ENCODE assay signal across 8 cellular contexts in genomic region chr22:20456064-20456721, GRCh38. TPM values are rescaled to one million over a fixed set of nuclear protein-coding genes. Genes with fewer than 3 reads are reported as not detected.
DNase-seq lines count a peak whose midpoint lies in the region; ATAC-seq lines count a peak whose summit lies in the region.

No MANE protein-coding gene starts in this region.

- peak overlapping the region in 8 of 11 experiments; percentile 3 to 65 (median 52); a peak in 13 of 22 replicates for H3K27ac ChIP-seq in BLaER1 treated with 17β-estradiol and CSF1 and Interleukin-3, amounts not matched to agents 10 nM and 100 nM

- peak; percentile 50 for ATAC-seq in GM21717 (IDR thresholded peaks at IDR 0.05; ENCODE audit: unreplicated experiment)
- peak; percentile 90 to 91 for ATAC-seq in activated CD4-positive, CD25-positive, alpha-beta regulatory T cell treated with anti-CD3 and anti-CD28 coated beads, Interleukin-2, amount 50 U/mL, for 24 hours

- H3K36me3 ChIP-seq in BLaER1 treated with 17β-estradiol and CSF1 and Interleukin-3, amounts not matched to agents 10 nM and 100 nM, result peaks cover 5 to 62% (median 27%) of the 10 kb centered on the region in 11 experiments; a peak in 20 of 22 replicates

- H3K27me3 ChIP-seq in BLaER1 treated with 17β-estradiol and CSF1 and Interleukin-3, amounts not matched to agents 10 nM and 100 nM, result no peaks in the 10 kb centered on the region

- H3K4me2 ChIP-seq in BLaER1 treated with 17β-estradiol and CSF1 and Interleukin-3, amounts not matched to agents 10 nM and 100 nM, result peak overlapping the region in 8 of 11 experiments; percentile 1 to 43 (median 13); a peak in 13 of 22 replicates

- H4K20me1 ChIP-seq in BLaER1 treated with 17β-estradiol and CSF1 and Interleukin-3, amounts not matched to agents 10 nM and 100 nM, result peaks cover 0 to 17% (median 0%) of the 10 kb centered on the region in 11 experiments; a peak in 4 of 22 replicates

- H3K9ac ChIP-seq in BLaER1 treated with 17β-estradiol and CSF1 and Interleukin-3, amounts not matched to agents 10 nM and 100 nM, result peak overlapping the region in 7 of 11 experiments; percentile 16 to 53 (median 42); a peak in 9 of 22 replicates

- no peak overlapping the region for H3K4me3 ChIP-seq in BLaER1 treated with 17β-estradiol and CSF1 and Interleukin-3, amounts not matched to agents 10 nM and 100 nM

- no peaks in the 10 kb centered on the region for H3K9me3 ChIP-seq in BLaER1 treated with 17β-estradiol and CSF1 and Interleukin-3, amounts not matched to agents 10 nM and 100 nM (replicated peaks in 1 of 11)

- DNase-seq in NCI-H2196 treated with DMSO at 0.1 percent for 48 hours (lab: John Stamatoyannopoulos, UW; ENCODE audit: unreplicated experiment) (peak; percentile 31), cerebellum (ENCODE audit: low spot score) (peak; percentile 69), kidney glomerular epithelial cell (lab: John Stamatoyannopoulos, UW) (peak; percentile 77), NK-92 (lab: John Stamatoyannopoulos, UW; ENCODE audit: unreplicated experiment) (no peak)
- peak; percentile 79 to 80 for DNase-seq in stimulated activated CD4-positive, alpha-beta T cell treated with anti-CD3 and anti-CD28 coated beads, Interleukin-2, amount 100 ng/mL, for 24 hours

- H3K4me1 ChIP-seq in BLaER1 treated with 17β-estradiol and CSF1 and Interleukin-3, amounts not matched to agents 10 nM and 100 nM, result peaks cover 7 to 30% (median 18%) of the 10 kb centered on the region in 10 experiments; a peak in 19 of 20 replicates

RNA-seq across cellular contexts. Expression of gene SCARF2, which starts 18.6 kb away (rescaled TPM):
- 3.2 TPM for total RNA-seq in cerebellum

RNA-seq across cellular contexts. Expression of gene KLHL22, which starts 39.4 kb away (rescaled TPM):
- 53.0 TPM for total RNA-seq in cerebellum

RNA-seq across cellular contexts. Expression of gene MED15, which starts 51.2 kb away (rescaled TPM):
- 36.7 TPM for total RNA-seq in cerebellum
